Comparison of ENCODE assay signal across 8 cellular contexts in the genomic region with DNA sequence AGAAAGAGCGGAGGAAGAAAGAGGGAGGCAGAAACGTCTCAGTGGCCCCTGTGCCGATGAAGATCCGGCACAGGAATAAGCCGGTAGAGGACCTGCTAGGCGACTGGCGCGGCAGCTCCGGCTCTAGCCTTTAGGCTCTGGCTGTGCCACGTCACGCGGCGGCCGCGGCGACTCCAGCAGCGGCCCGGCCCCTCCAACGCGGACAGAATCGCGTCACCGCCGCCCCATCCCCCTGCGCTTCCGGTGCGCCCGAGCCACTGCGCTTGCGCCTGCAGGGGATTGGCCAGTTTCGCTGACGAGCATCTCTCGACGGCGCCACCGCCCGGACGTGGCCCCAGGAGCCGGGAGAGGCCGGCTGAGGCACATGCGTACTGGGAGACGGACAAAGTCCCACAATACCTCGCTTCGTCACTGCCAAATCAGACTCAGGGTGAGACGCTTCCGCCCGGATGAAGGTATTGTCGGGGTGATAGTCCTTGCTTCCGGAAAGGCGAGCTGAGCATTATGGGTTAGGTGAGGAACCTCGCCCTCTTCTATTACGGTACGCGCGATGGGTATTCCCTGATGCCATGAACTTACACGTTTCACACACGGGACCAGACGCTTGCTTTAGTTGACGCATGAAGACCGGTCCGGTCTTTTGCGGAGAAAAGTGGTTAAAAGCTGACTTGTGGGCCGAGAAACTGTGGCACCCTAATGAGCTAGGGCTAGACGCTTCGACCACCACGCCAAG. TPM values are rescaled to one million over a fixed set of nuclear protein-coding genes. Genes with fewer than 3 reads are reported as not detected.
DNase-seq lines count a peak whose midpoint lies in the region; ATAC-seq and TF ChIP-seq lines count a peak whose summit lies in the region.

A gene (minus strand): TSS at position 105 of the 733 bp plus-strand sequence. CDS start 204 bp downstream, outside the sequence.

- H3K4me2 ChIP-seq in OCI-LY7 (ENCODE audit: low read length): peak within 1 kb of the TSS; percentile 94

- peaks cover 31% of the 10 kb centered on the region for H4K20me1 ChIP-seq in OCI-LY7 (ENCODE audit: insufficient read depth, low read length)

- H3K4me3 Mint-ChIP-seq in endothelial cell (ENCODE audit: unreplicated experiment) (peak within 1 kb of the TSS; percentile 98), mesothelial cell of epicardium (peak within 1 kb of the TSS; percentile 99)

- peak within 1 kb of the TSS; percentile 90 for H2AFZ ChIP-seq in OCI-LY7 (ENCODE audit: low read length)

- H3K4me1 Mint-ChIP-seq in endothelial cell (ENCODE audit: unreplicated experiment) (peaks cover 28% of the 10 kb centered on the region), mesothelial cell of epicardium (peaks cover 36% of the 10 kb centered on the region)

- H3K36me3 ChIP-seq in OCI-LY7 (ENCODE audit: insufficient read depth, low read length): peaks cover 34% of the 10 kb centered on the region; the same call in 1 of the 2 replicates

- H3K36me3 Mint-ChIP-seq in endothelial cell (ENCODE audit: low read depth, unreplicated experiment) (peaks cover 4% of the 10 kb centered on the region), mesothelial cell of epicardium (peaks cover 2% of the 10 kb centered on the region)

- no peaks in the 10 kb centered on the region for H3K9me3 Mint-ChIP-seq in endothelial cell (ENCODE audit: unreplicated experiment)
- no peaks in the 10 kb centered on the region for H3K9me3 Mint-ChIP-seq in mesothelial cell of epicardium

- CTCF ChIA-PET in OCI-LY7 (lab: Charles Lee; ENCODE audit: unreplicated experiment): interaction anchor here (0.6 kb wide), 1 partner anchor 865 kb away, joined by 3 read pairs; no protein-coding TSS in a partner anchor

- BruUV-seq in OCI-LY7 (replicated peaks; lab: Mats Ljungman, UMichigan): no TSS peak

- peak within 1 kb of the TSS; percentile 90 for H3K4me3 ChIP-seq in OCI-LY7 (ENCODE audit: low read depth, low read length, poor library complexity, severe bottlenecking)

- H3K27me3 Mint-ChIP-seq in endothelial cell (ENCODE audit: unreplicated experiment) (peaks cover 15% of the 10 kb centered on the region), mesothelial cell of epicardium (ENCODE audit: low read depth) (no peaks in the 10 kb centered on the region)

- intact Hi-C loops in OCI-LY7 (cut with micrococcal nuclease; ENCODE audit: unreplicated experiment): loop anchor here (1.0 to 2.0 kb wide), 4 partner anchors 40 to 369 kb away; a partner anchor contains a TSS

- no peaks in the 10 kb centered on the region for H3K9me3 ChIP-seq in OCI-LY7 (ENCODE audit: low read length)

- H3K9me2 ChIP-seq in OCI-LY7 (ENCODE audit: insufficient read depth, low read length): no peaks in the 10 kb centered on the region

- peak within 1 kb of the TSS; percentile 74 for H3K27ac ChIP-seq in OCI-LY7 (ENCODE audit: low read depth, low read length, poor library complexity, severe bottlenecking)

- DNase-seq in DMS 273 treated with DMSO at 0.1 percent for 48 hours (lab: John Stamatoyannopoulos, UW): peak; percentile 95
- peak; percentile 61 for DNase-seq in HuH-7.5 (ENCODE audit: low spot score)
- peak; percentile 99 for DNase-seq in OCI-LY7 (ENCODE audit: low spot score)
- peak; percentile 98 for DNase-seq in activated T-cell treated with anti-CD3 and anti-CD28 coated beads for 1 hour (ENCODE audit: low read depth)
- peak; percentile 100 for DNase-seq in endothelial cell (ENCODE audit: low spot score)
- peak; percentile 98 to 100 for DNase-seq in mesothelial cell of epicardium (ENCODE audit: low spot score in 2 of 2, unreplicated experiment in 2 of 2)
- peak; percentile 100 for DNase-seq in stimulated activated CD8-positive, alpha-beta memory T cell treated with anti-CD3 and anti-CD28 coated beads, Interleukin-15, amount 100 ng/mL, for 48 hours (ENCODE audit: low read depth in 2 of 2)

- peak; percentile 43; the same call in 1 of the 2 replicates for TF ChIP-seq CTCF in OCI-LY7 (conservative IDR thresholded peaks at IDR 0.05; ENCODE audit: low read length)
- no peak for TF ChIP-seq CTCF in endothelial cell (IDR thresholded peaks at IDR 0.05; ENCODE audit: unreplicated experiment)
- TF ChIP-seq CTCF in mesothelial cell of epicardium (IDR thresholded peaks at IDR 0.05; ENCODE audit: unreplicated experiment): no peak

- peaks cover 32% of the 10 kb centered on the region for H3K4me1 ChIP-seq in OCI-LY7 (ENCODE audit: insufficient read depth, low read length, poor library complexity, severe bottlenecking)

- POLR2A ChIA-PET in OCI-LY7 (lab: Charles Lee): interaction anchor here (0.7 to 2.1 kb wide), 4 partner anchors 15 to 214 kb away, joined by 3 to 7 read pairs (median 6); a partner anchor contains a TSS

- peaks cover 63% of the 10 kb centered on the region for H3K79me2 ChIP-seq in OCI-LY7 (ENCODE audit: insufficient read depth, low read depth, low read length)

- H3K27ac Mint-ChIP-seq in endothelial cell (ENCODE audit: unreplicated experiment) (peak within 1 kb of the TSS; percentile 99), mesothelial cell of epicardium (peak within 1 kb of the TSS; percentile 100)

- peak; percentile 95 for ATAC-seq in GM21526 (IDR thresholded peaks at IDR 0.05; ENCODE audit: low FRiP score, unreplicated experiment)

RNA-seq across cellular contexts. Expression of the gene that starts here (rescaled TPM):
- 26.6 and 34.9 TPM in 2 replicates for total RNA-seq in OCI-LY7 (2014; rRNA removed; shearing (Covaris generic))
- total RNA-seq in OCI-LY7 (2022) (51.9 and 58.0 TPM in 2 replicates), endothelial cell (ENCODE audit: unreplicated experiment) (161 TPM), mesothelial cell of epicardium (165 to 177 TPM (median 167 TPM) in 3 replicates)

Comparison
In these comparisons a context has a peak if more than half of its experiments do, and no peak if none do; other contexts are left out.
1. Peak in every context shown above with its lines: DNase-seq, ATAC-seq, H3K4me3 ChIP-seq and H3K27ac ChIP-seq.